10 cellular contexts compared by ENCODE assay signal in the genomic region with DNA sequence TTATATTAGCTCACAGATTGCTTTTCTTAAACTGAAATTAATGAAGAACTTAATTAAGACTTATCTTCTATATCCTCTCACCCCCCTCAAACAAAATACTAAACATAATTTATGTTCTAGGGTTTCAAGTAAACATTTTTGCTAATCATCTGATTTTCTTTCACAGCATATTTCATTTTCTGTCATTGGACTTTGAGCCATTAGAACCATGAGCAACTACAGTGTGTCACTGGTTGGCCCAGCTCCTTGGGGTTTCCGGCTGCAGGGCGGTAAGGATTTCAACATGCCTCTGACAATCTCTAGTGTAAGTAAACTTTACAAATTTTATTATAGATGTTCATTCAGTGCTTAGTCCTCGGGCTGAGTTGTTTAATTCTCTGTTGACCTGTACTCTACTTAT. TPM values are rescaled to one million over a fixed set of nuclear protein-coding genes. Genes with fewer than 3 reads are reported as not detected.
A peak's percentile ranks its signal among the peaks of the same experiment; 100 is the strongest.
DNase-seq lines count a peak whose midpoint lies in the region; ATAC-seq, FAIRE-seq and TF ChIP-seq lines count a peak whose summit lies in the region.
"Had no signal": no experiment of that assay in that cellular context is flagged by ENCODE, and none has a peak within 500 bp of the region (broad histone marks: within the 10 kb centered on the region; RNA-seq: fewer than 3 reads in every experiment).

No MANE protein-coding gene starts in this region.

- peak; percentile 76 for FAIRE-seq in RCC 7860 (lab: Jason Lieb, UNC)
- FAIRE-seq in urothelium cell line (lab: Jason Lieb, UNC) = no peak

- ATAC-seq in omental fat pad (ENCODE audit: low FRiP score) (peak; percentile 38), GM18519 (IDR thresholded peaks at IDR 0.05; ENCODE audit: low FRiP score, unreplicated experiment) (no peak), GM21526 (IDR thresholded peaks at IDR 0.05; ENCODE audit: low FRiP score, unreplicated experiment) (no peak)

- DNase-seq in AG09319 (ENCODE audit: extremely low read depth, low read depth) (peak; percentile 54), RCC 7860 (ENCODE audit: low spot score) (peak; percentile 21), fibroblast of gingiva (ENCODE audit: low read depth) (peak; percentile 81), omental fat pad (ENCODE audit: low spot score) (peak; percentile 45), urothelium cell line (ENCODE audit: low spot score) (no peak)
- no peak for DNase-seq in stimulated activated naive CD4-positive, alpha-beta T cell treated with Interleukin-2 at 50 U/mL for 16 hours (lab: John Stamatoyannopoulos, UW)
- DNase-seq: naive B cell, NCI-H446 had no signal

- TF ChIP-seq CTCF in AG09319 (IDR thresholded peaks at IDR 0.05; ENCODE audit: low read depth, low read length) (no peak), omental fat pad (IDR thresholded peaks at IDR 0.05) (no peak)

RNA-seq across cellular contexts. Expression of gene PDLIM5, which starts 3.3 kb away (rescaled TPM):
- 100 to 1,000 TPM; 119 to 168 (median 146) TPM for total RNA-seq in omental fat pad

Comparison
In these comparisons a context has a peak if more than half of its experiments do, and no peak if none do; other contexts are left out.
1. DNase-seq: peak in AG09319 (single experiment), RCC 7860 (single experiment), fibroblast of gingiva (single experiment) and omental fat pad (single experiment); none in urothelium cell line (single experiment) and stimulated activated naive CD4-positive, alpha-beta T cell treated with Interleukin-2 at 50 U/mL for 16 hours (single experiment).